ENCODE assay signal across 15 cellular contexts in genomic region chr20:51451484-51451883, GRCh38.
"Had no signal": no experiment of that assay in that cellular context is flagged by ENCODE, and none has a peak within 500 bp of the region (broad histone marks: within the 10 kb centered on the region; RNA-seq: fewer than 3 reads in every experiment).

No MANE protein-coding gene starts in this region.

- ATAC-seq: esophagus mucosa; left lobe of liver; mucosa of descending colon; naive thymus-derived CD4-positive, alpha-beta T cell had no signal

- H3K9me3 ChIP-seq: adrenal gland, mucosa of descending colon had no signal

- DNase-seq: activated CD4-positive, alpha-beta T cell treated with anti-CD3 and anti-CD28 coated beads, Interleukin-2, amount 50 U/mL, for 48 hours; activated naive CD4-positive, alpha-beta T cell treated with Interleukin-2 at 50 U/mL for 16 hours; adrenal gland; islet precursor cell; mucosa of descending colon; naive thymus-derived CD4-positive, alpha-beta T cell; retina; stimulated activated CD4-positive, alpha-beta T cell treated with anti-CD3 and anti-CD28 coated beads, Interleukin-4, amount 100 ng/mL, for 1 hour; stimulated activated naive CD4-positive, alpha-beta T cell; SW 1271; T-helper 9 cell had no signal

- FAIRE-seq: colon had no signal

- H3K27ac ChIP-seq: adrenal gland had no signal

- H3K36me3 ChIP-seq: adrenal gland had no signal

- H3K27me3 ChIP-seq: adrenal gland had no signal

- H3K27me3 Mint-ChIP-seq: naive thymus-derived CD4-positive, alpha-beta T cell; type B pancreatic cell had no signal

- H3K4me3 Mint-ChIP-seq: naive thymus-derived CD4-positive, alpha-beta T cell; type B pancreatic cell had no signal

- H3K4me3 ChIP-seq: adrenal gland, mucosa of descending colon had no signal

- H3K27ac Mint-ChIP-seq: type B pancreatic cell had no signal
